8 cellular contexts compared by ENCODE assay signal in genomic region chr19:10259162-10259905, GRCh38. TPM values are rescaled to one million over a fixed set of nuclear protein-coding genes. Genes with fewer than 3 reads are reported as not detected.
A peak's percentile ranks its signal among the peaks of the same experiment; 100 is the strongest.
DNase-seq lines count a peak whose midpoint lies in the region; ATAC-seq and TF ChIP-seq lines count a peak whose summit lies in the region.

No MANE protein-coding gene starts in this region.

- no peaks in the 10 kb centered on the region for H3K27me3 Mint-ChIP-seq in activated naive CD8-positive, alpha-beta T cell

- peaks cover 7% of the 10 kb centered on the region for H3K36me3 Mint-ChIP-seq in activated naive CD8-positive, alpha-beta T cell

- no peaks in the 10 kb centered on the region for H3K9me3 ChIP-seq in SU-DHL-6 (ENCODE audit: insufficient read depth, low read length)
- no peaks in the 10 kb centered on the region for H3K9me3 ChIP-seq in uterus

- H3K27ac ChIP-seq in SU-DHL-6 (ENCODE audit: low read depth, low read length) (no peak overlapping the region), uterus (no peak overlapping the region)

- no peaks in the 10 kb centered on the region for H3K9me3 Mint-ChIP-seq in activated naive CD8-positive, alpha-beta T cell (ENCODE audit: low read depth)

- no peak overlapping the region for H2AFZ ChIP-seq in SU-DHL-6 (ENCODE audit: low read depth, low read length, severe bottlenecking)

- H3K9ac ChIP-seq in SU-DHL-6 (ENCODE audit: low read length): no peak overlapping the region

- H3K27ac Mint-ChIP-seq in activated naive CD8-positive, alpha-beta T cell: peak overlapping the region; percentile 58

- H3F3A ChIP-seq in SU-DHL-6 (ENCODE audit: insufficient read depth): 0 out of 2 replicates have a peak, but pooled peaks cover 3% of the 10 kb centered on the region

- H3K36me3 ChIP-seq in SU-DHL-6 (ENCODE audit: low read length): no peaks in the 10 kb centered on the region
- H3K36me3 ChIP-seq in uterus: no peaks in the 10 kb centered on the region

- H3K4me2 ChIP-seq in SU-DHL-6 (ENCODE audit: low read depth, low read length, poor library complexity, severe bottlenecking): no peak overlapping the region

- TF ChIP-seq POLR2A in uterus (IDR thresholded peaks at IDR 0.05): no peak

- peaks cover 19% of the 10 kb centered on the region for H3K4me1 Mint-ChIP-seq in activated naive CD8-positive, alpha-beta T cell (ENCODE audit: low read depth)

- H3K4me3 ChIP-seq in SU-DHL-6 (ENCODE audit: insufficient read depth, low read length, poor library complexity, severe bottlenecking): no peak overlapping the region
- no peak overlapping the region for H3K4me3 ChIP-seq in uterus

- no peak for ATAC-seq in HG03095 (IDR thresholded peaks at IDR 0.05; ENCODE audit: unreplicated experiment)

- no peak overlapping the region for H3K4me3 Mint-ChIP-seq in activated naive CD8-positive, alpha-beta T cell

- no peaks in the 10 kb centered on the region for H3K9me2 ChIP-seq in SU-DHL-6 (replicated peaks; ENCODE audit: insufficient read depth, low read length)

- intact Hi-C loops in cardiac septum (cut with DNase I): loop anchor here (2.0 kb wide), 1 partner anchor 129 kb away; no protein-coding TSS in a partner anchor
- intact Hi-C loops in uterus (cut with DNase I; ENCODE audit: low total_unique reads): no loop called here

- H3K27me3 ChIP-seq in SU-DHL-6 (ENCODE audit: low read length): no peaks in the 10 kb centered on the region
- no peaks in the 10 kb centered on the region for H3K27me3 ChIP-seq in uterus

- no peaks in the 10 kb centered on the region for H3K4me1 ChIP-seq in uterus

- peak; percentile 78 for DNase-seq in G401 (ENCODE audit: low spot score)
- peak; percentile 79 for DNase-seq in NCI-H1048 (lab: John Stamatoyannopoulos, UW)
- peak; percentile 86 for DNase-seq in cardiac septum (ENCODE audit: low spot score)
- DNase-seq in pulmonary artery endothelial cell (ENCODE audit: low read depth, low spot score): peak; percentile 60
- DNase-seq in uterus: peak; percentile 74 to 85

- no peaks in the 10 kb centered on the region for H4K20me1 ChIP-seq in SU-DHL-6 (ENCODE audit: low read depth, low read length)

- in situ Hi-C loops in G401 (cut with HindIII; ENCODE audit: low sequenced_read_pairs): no loop called here

- TF ChIP-seq CTCF in SU-DHL-6 (IDR thresholded peaks at IDR 0.05; ENCODE audit: insufficient read depth, low read length, poor library complexity, severe bottlenecking) (peak; percentile 67), uterus (IDR thresholded peaks at IDR 0.05) (peak; percentile 44 to 70 (median 60))

- peaks cover 2% of the 10 kb centered on the region; the same call in 1 of the 2 replicates for H3K79me2 ChIP-seq in SU-DHL-6 (ENCODE audit: insufficient read depth, low read length)

RNA-seq across cellular contexts. Expression of gene MRPL4, which starts 7.3 kb away (rescaled TPM):
- 134 and 137 TPM in 2 replicates for total RNA-seq in G401 (2014; rRNA removed; shearing (Covaris generic))
- total RNA-seq in cardiac septum (71.8 TPM), pulmonary artery endothelial cell (32.6 and 35.9 TPM in 2 replicates), uterus (10 to 100 TPM; 18.2 to 56.9 (median 31.1) TPM)

RNA-seq across cellular contexts. Expression of gene ICAM1, which starts 11.6 kb away (rescaled TPM):
- 14.5 and 16.9 TPM in 2 replicates for total RNA-seq in G401 (2014; rRNA removed; shearing (Covaris generic))
- total RNA-seq in cardiac septum (9.8 TPM), pulmonary artery endothelial cell (20.1 and 42.0 TPM in 2 replicates), uterus (10 to 100 TPM in 3 of 4 donors, 1 to 10 TPM in 1; 6.5 to 32.8 (median 23.2) TPM)

RNA-seq across cellular contexts. Expression of gene ICAM4, which starts 27.4 kb away (rescaled TPM):
- total RNA-seq in G401 (2014; rRNA removed; shearing (Covaris generic)): 2.4 and 7.1 TPM in 2 replicates
- total RNA-seq in cardiac septum: 0.46 TPM
- 0.40 and 0.95 TPM in 2 replicates for total RNA-seq in pulmonary artery endothelial cell
- under 1 TPM in 1 of 4 donors, not detected in 3; 0.41 TPM for total RNA-seq in uterus

RNA-seq across cellular contexts. Expression of gene S1PR2, which starts 28.2 kb away (rescaled TPM):
- 8.0 and 14.0 TPM in 2 replicates for total RNA-seq in G401 (2014; rRNA removed; shearing (Covaris generic))
- total RNA-seq in cardiac septum (3.6 TPM), pulmonary artery endothelial cell (0.25 and 0.46 TPM in 2 replicates), uterus (10 to 100 TPM in 3 of 4 donors, 1 to 10 TPM in 1; 1.3 to 32.5 (median 17.3) TPM)

RNA-seq across cellular contexts. Expression of gene ICAM5, which starts 30.4 kb away (rescaled TPM):
- 13.2 and 14.8 TPM in 2 replicates for total RNA-seq in G401 (2014; rRNA removed; shearing (Covaris generic))
- total RNA-seq in cardiac septum: 0.67 TPM
- total RNA-seq in pulmonary artery endothelial cell: 0.13 and 0.25 TPM in 2 replicates
- total RNA-seq in uterus: under 1 TPM in 3 of 4 donors, not detected in 1; 0.07 to 0.88 (median 0.29) TPM
